In the genomic region with DNA sequence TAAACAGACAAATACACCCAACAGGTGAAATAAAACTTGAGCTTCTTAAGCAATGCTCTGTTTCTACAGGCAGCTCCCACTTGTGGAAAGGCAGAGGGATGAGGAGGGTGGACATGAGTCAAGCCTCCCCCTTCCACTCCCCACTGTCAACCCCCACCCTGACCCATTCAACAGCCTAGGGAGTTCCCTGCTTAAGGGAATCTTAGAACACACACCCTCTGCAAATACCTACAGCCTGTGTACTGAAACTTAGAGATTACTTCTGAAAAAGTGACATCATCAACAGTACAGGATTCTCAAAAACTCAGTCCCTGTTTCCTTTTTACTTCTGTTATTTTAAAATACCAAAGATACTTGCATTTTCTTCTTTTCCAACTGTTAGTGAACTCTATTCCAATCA, we compare ENCODE assay signal across 9 cellular contexts.
A peak's percentile ranks its signal among the peaks of the same experiment; 100 is the strongest.
DNase-seq lines count a peak whose midpoint lies in the region; ATAC-seq and TF ChIP-seq lines count a peak whose summit lies in the region.
"Had no signal": no experiment of that assay in that cellular context is flagged by ENCODE, and none has a peak within 500 bp of the region (broad histone marks: within the 10 kb centered on the region; RNA-seq: fewer than 3 reads in every experiment).

No MANE protein-coding gene starts in this region.

- ATAC-seq in GM18870 (IDR thresholded peaks at IDR 0.05; ENCODE audit: unreplicated experiment) = peak; percentile 78
- peak; percentile 59 for ATAC-seq in HG02981 (IDR thresholded peaks at IDR 0.05; ENCODE audit: unreplicated experiment)
- peak; percentile 67 for ATAC-seq in activated T-helper 17 cell treated with anti-CD3 and anti-CD28 coated beads, Interleukin-2, amount 50 U/mL, for 72 hours (replicated peaks)
- ATAC-seq: K562 had no signal

- no peak overlapping the region for H3K4me3 ChIP-seq in neural progenitor cell
- H3K4me3 ChIP-seq: K562 had no signal

- no peak overlapping the region for H2AFZ ChIP-seq in neural progenitor cell (replicated peaks)

- no peaks in the 10 kb centered on the region for H3K9me3 Mint-ChIP-seq in activated T-helper 17 cell treated with anti-CD3 and anti-CD28 coated beads, Interleukin-2, amount 50 U/mL, for 72 hours
- H3K9me3 Mint-ChIP-seq in neural progenitor cell = peaks cover 18% of the 10 kb centered on the region
- H3K9me3 Mint-ChIP-seq in activated CD4-positive, alpha-beta T cell treated with anti-CD3 and anti-CD28 coated beads, Interleukin-2, amount 10 ng/mL, durations not matched to agents 7 days and 5 days = no peaks in the 10 kb centered on the region

- H3K4me1 Mint-ChIP-seq in activated T-helper 17 cell treated with anti-CD3 and anti-CD28 coated beads, Interleukin-2, amount 50 U/mL, for 72 hours = no peaks in the 10 kb centered on the region
- H3K4me1 Mint-ChIP-seq in neural progenitor cell = peaks cover 13% of the 10 kb centered on the region
- H3K4me1 Mint-ChIP-seq in activated CD4-positive, alpha-beta T cell treated with anti-CD3 and anti-CD28 coated beads, Interleukin-2, amount 10 ng/mL, durations not matched to agents 7 days and 5 days = no peaks in the 10 kb centered on the region

- H3K36me3 Mint-ChIP-seq in activated T-helper 17 cell treated with anti-CD3 and anti-CD28 coated beads, Interleukin-2, amount 50 U/mL, for 72 hours (ENCODE audit: low read depth) = no peaks in the 10 kb centered on the region
- no peaks in the 10 kb centered on the region for H3K36me3 Mint-ChIP-seq in neural progenitor cell
- no peaks in the 10 kb centered on the region for H3K36me3 Mint-ChIP-seq in activated CD4-positive, alpha-beta T cell treated with anti-CD3 and anti-CD28 coated beads, Interleukin-2, amount 10 ng/mL, durations not matched to agents 7 days and 5 days (ENCODE audit: low read depth)

- no peaks in the 10 kb centered on the region for H3K9me3 ChIP-seq in neural progenitor cell (ENCODE audit: low read depth)

- POLR2A ChIA-PET in activated CD4-positive, alpha-beta T cell treated with anti-CD3 and anti-CD28 coated beads, Interleukin-2, amount 10 ng/mL, durations not matched to agents 7 days and 5 days (lab: Charles Lee) = no interaction called here

- no peak overlapping the region for H3K27ac Mint-ChIP-seq in activated T-helper 17 cell treated with anti-CD3 and anti-CD28 coated beads, Interleukin-2, amount 50 U/mL, for 72 hours
- H3K27ac Mint-ChIP-seq in neural progenitor cell = peak overlapping the region; percentile 23
- H3K27ac Mint-ChIP-seq in activated CD4-positive, alpha-beta T cell treated with anti-CD3 and anti-CD28 coated beads, Interleukin-2, amount 10 ng/mL, durations not matched to agents 7 days and 5 days = no peak overlapping the region

- H4K20me1 ChIP-seq in neural progenitor cell (ENCODE audit: low read depth) = no peaks in the 10 kb centered on the region

- no peak overlapping the region for H3K9ac ChIP-seq in neural progenitor cell

- H3K4me3 Mint-ChIP-seq in activated T-helper 17 cell treated with anti-CD3 and anti-CD28 coated beads, Interleukin-2, amount 50 U/mL, for 72 hours = no peak overlapping the region
- H3K4me3 Mint-ChIP-seq in neural progenitor cell = no peak overlapping the region
- no peak overlapping the region for H3K4me3 Mint-ChIP-seq in activated CD4-positive, alpha-beta T cell treated with anti-CD3 and anti-CD28 coated beads, Interleukin-2, amount 10 ng/mL, durations not matched to agents 7 days and 5 days

- H3K4me2 ChIP-seq in neural progenitor cell = no peak overlapping the region

- no peaks in the 10 kb centered on the region for H3K36me3 ChIP-seq in neural progenitor cell

- peaks cover 7% of the 10 kb centered on the region for H3K27me3 Mint-ChIP-seq in activated T-helper 17 cell treated with anti-CD3 and anti-CD28 coated beads, Interleukin-2, amount 50 U/mL, for 72 hours
- peaks cover 11% of the 10 kb centered on the region for H3K27me3 Mint-ChIP-seq in neural progenitor cell (ENCODE audit: insufficient read depth, low read depth)
- no peaks in the 10 kb centered on the region for H3K27me3 Mint-ChIP-seq in activated CD4-positive, alpha-beta T cell treated with anti-CD3 and anti-CD28 coated beads, Interleukin-2, amount 10 ng/mL, durations not matched to agents 7 days and 5 days

- DNase-seq in neural progenitor cell (ENCODE audit: low spot score) (no peak), NOMO-1 treated with DMSO at 0.1 percent for 48 hours (lab: John Stamatoyannopoulos, UW; ENCODE audit: unreplicated experiment) (no peak), NCI-H345 (lab: John Stamatoyannopoulos, UW) (no peak)
- DNase-seq in activated CD4-positive, alpha-beta T cell treated with anti-CD3 and anti-CD28 coated beads, Interleukin-2, amount 10 ng/mL, durations not matched to agents 7 days and 5 days = no peak
- DNase-seq in activated CD8-positive, alpha-beta memory T cell treated with anti-CD3 and anti-CD28 coated beads, Interleukin-2, amount 50 U/mL, for 4 hours = no peak

- H3K4me1 ChIP-seq in neural progenitor cell = peaks cover 28% of the 10 kb centered on the region

- H3K79me2 ChIP-seq in neural progenitor cell (ENCODE audit: low read depth) = no peaks in the 10 kb centered on the region

- TF ChIP-seq CTCF in neural progenitor cell (IDR thresholded peaks at IDR 0.05) = no peak

- CTCF ChIA-PET in activated CD4-positive, alpha-beta T cell treated with anti-CD3 and anti-CD28 coated beads, Interleukin-2, amount 10 ng/mL, durations not matched to agents 7 days and 5 days (lab: Charles Lee) = no interaction called here

- H3K27ac ChIP-seq in neural progenitor cell = no peak overlapping the region

- H3F3A ChIP-seq in neural progenitor cell (ENCODE audit: low read depth) = peaks cover 3% of the 10 kb centered on the region

- H3K27me3 ChIP-seq in neural progenitor cell = no peaks in the 10 kb centered on the region
